18 cellular contexts compared by ENCODE assay signal in the genomic region with DNA sequence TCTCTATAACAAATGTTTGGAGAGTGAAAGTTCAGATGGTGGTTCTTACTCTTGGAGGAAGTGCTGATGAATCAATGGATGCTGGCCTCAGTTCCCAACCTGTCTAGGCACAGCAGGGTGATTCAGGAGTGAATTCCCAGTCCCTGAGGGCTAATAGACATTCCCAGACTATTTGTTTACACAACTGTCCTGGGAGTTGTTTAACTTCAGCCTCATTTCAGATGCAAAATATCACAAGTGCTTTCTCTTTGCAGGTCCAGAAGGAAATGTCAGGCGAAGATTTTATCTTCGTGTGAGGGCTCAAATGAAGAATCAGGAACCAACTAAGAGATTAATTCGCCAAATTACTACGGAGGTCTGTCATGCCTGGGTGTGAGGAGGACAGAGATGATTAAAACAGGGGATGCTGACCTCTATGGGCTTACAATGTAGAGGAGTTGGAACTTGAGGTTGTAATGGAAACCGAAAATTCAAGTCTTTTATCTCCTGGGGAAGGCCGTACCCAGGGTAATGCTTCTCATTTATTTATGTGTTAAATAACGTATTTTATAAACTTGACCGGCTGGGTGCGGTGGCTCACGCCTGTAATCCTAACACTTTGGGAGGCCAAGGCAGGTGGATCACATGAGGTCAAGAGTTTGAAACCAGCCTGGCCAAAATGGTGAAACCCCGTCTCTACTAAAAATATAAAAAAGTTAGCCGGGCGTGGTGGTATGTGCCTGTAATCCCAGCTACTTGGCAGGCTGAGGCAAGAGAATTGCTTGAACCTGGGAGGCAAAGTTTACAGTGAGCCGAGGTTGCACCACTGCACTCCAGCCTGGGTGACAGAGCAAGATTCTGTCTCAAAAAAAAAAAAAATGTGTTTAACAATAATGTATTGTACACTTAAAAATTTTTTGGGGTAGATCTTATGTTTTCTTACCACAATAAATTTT. TPM values are rescaled to one million over a fixed set of nuclear protein-coding genes. Genes with fewer than 3 reads are reported as not detected.
DNase-seq lines count a peak whose midpoint lies in the region; ATAC-seq and FAIRE-seq lines count a peak whose summit lies in the region.
"Had no signal": no experiment of that assay in that cellular context is flagged by ENCODE, and none has a peak within 500 bp of the region (broad histone marks: within the 10 kb centered on the region; RNA-seq: fewer than 3 reads in every experiment).

No MANE protein-coding gene starts in this region.

- peak; percentile 72 for FAIRE-seq in GM19239 (lab: Jason Lieb, UNC)

- H2BK5ac ChIP-seq in mesendoderm (ENCODE audit: low read length), result no peak overlapping the region

- H3K27me3 ChIP-seq in mesendoderm (ENCODE audit: insufficient read depth, low read length, poor library complexity), result no peaks in the 10 kb centered on the region
- H3K27me3 ChIP-seq: adrenal gland had no signal

- no peak overlapping the region for H3K56ac ChIP-seq in mesendoderm (ENCODE audit: low read length)

- no CpG with 5 or more reads among the region's 14 CpGs for WGBS in mesendoderm (ENCODE audit: extremely low coverage, insufficient coverage, low lambda C conversion rate)

- H4K8ac ChIP-seq in mesendoderm (ENCODE audit: low read depth, low read length), result no peak overlapping the region

- no peak overlapping the region for H3K4me2 ChIP-seq in mesendoderm (ENCODE audit: low read length)

- H3K27ac ChIP-seq in epithelial cell of prostate, result peak overlapping the region; percentile 60
- no peak overlapping the region for H3K27ac ChIP-seq in mesendoderm (ENCODE audit: low read depth, low read length)
- H3K27ac ChIP-seq: adrenal gland had no signal

- no peak overlapping the region for H2AK5ac ChIP-seq in mesendoderm (ENCODE audit: low read length)

- no peak overlapping the region for H3K4ac ChIP-seq in mesendoderm (ENCODE audit: low read depth, low read length)

- ATAC-seq in activated CD4-positive, CD25-positive, alpha-beta regulatory T cell treated with anti-CD3 and anti-CD28 coated beads, Interleukin-2, amount 50 U/mL, for 24 hours, result no peak
- ATAC-seq in HG02840 (IDR thresholded peaks at IDR 0.05; ENCODE audit: low FRiP score, unreplicated experiment) (no peak), HG03045 (IDR thresholded peaks at IDR 0.05; ENCODE audit: unreplicated experiment) (no peak)
- ATAC-seq: activated T-helper 17 cell treated with anti-CD3 and anti-CD28 coated beads, Interleukin-2, amount 50 U/mL, for 72 hours; natural killer cell treated with Interleukin-12 subunit alpha and Interleukin-12 subunit beta and Interleukin-15 and Interleukin-18, amount 100 ng/mL, for 72 hours; Panc1; SK-N-SH treated with all-trans-retinoic acid at 6 μM for 48 hours had no signal

- no peaks in the 10 kb centered on the region for H3K79me1 ChIP-seq in mesendoderm (ENCODE audit: low read length)

- DNase-seq in GM19239 (ENCODE audit: insufficient read length, low spot score), result no peak
- DNase-seq in NCI-H146 (lab: John Stamatoyannopoulos, UW), result peak; percentile 10
- DNase-seq in epithelial cell of prostate (ENCODE audit: low read depth, low spot score), result peak; percentile 61
- peak; percentile 21 for DNase-seq in mesendoderm
- DNase-seq in A172 (ENCODE audit: low spot score), result no peak
- DNase-seq: adrenal gland; caudate nucleus; COR-L47; islet precursor cell; NCI-H1048; stimulated activated CD4-positive, alpha-beta T cell treated with anti-CD3 and anti-CD28 coated beads, Interleukin-4, amount 100 ng/mL, for 24 hours had no signal

- H3K79me2 ChIP-seq in mesendoderm (ENCODE audit: control insufficient read depth, insufficient read depth, low read length), result no peaks in the 10 kb centered on the region

- H4K5ac ChIP-seq in mesendoderm (ENCODE audit: low read length), result no peak overlapping the region

- no peak overlapping the region for H3K18ac ChIP-seq in mesendoderm (ENCODE audit: low read length)

- no peak overlapping the region for H3K23ac ChIP-seq in mesendoderm (ENCODE audit: low read length)

- H3K9ac ChIP-seq in mesendoderm (ENCODE audit: low read length), result no peak overlapping the region

- no peak overlapping the region for H3K4me3 ChIP-seq in mesendoderm (ENCODE audit: low read length)
- H3K4me3 ChIP-seq: adrenal gland had no signal

- no peaks in the 10 kb centered on the region for H3K4me1 ChIP-seq in mesendoderm (ENCODE audit: control insufficient read depth, low read depth, low read length)

- no peak overlapping the region for H2BK15ac ChIP-seq in mesendoderm (replicated peaks; ENCODE audit: low read depth)

- H2BK120ac ChIP-seq in mesendoderm (ENCODE audit: low read depth, low read length), result no peak overlapping the region

- no peaks in the 10 kb centered on the region for H3K36me3 ChIP-seq in mesendoderm (ENCODE audit: control insufficient read depth, insufficient read depth, low read length)
- H3K36me3 ChIP-seq: adrenal gland had no signal

RNA-seq across cellular contexts. Expression of gene SLC1A4, which starts 38.7 kb away (rescaled TPM):
- 0.59 TPM for polyA plus RNA-seq in mesendoderm (2013, experiment 1 of 2)
- polyA plus RNA-seq in mesendoderm (2013, experiment 2 of 2), result 0.69 TPM
- 9.8 and 10.9 TPM in 2 replicates for total RNA-seq in A172 (2014; rRNA removed; shearing (Covaris generic))

Comparison
In these comparisons a context has a peak if more than half of its experiments do, and no peak if none do; other contexts are left out.
1. DNase-seq: peak in NCI-H146 (single experiment), epithelial cell of prostate (single experiment) and mesendoderm (single experiment); none in GM19239 (single experiment) and A172 (single experiment).